13 cellular contexts compared by ENCODE assay signal in the genomic region with DNA sequence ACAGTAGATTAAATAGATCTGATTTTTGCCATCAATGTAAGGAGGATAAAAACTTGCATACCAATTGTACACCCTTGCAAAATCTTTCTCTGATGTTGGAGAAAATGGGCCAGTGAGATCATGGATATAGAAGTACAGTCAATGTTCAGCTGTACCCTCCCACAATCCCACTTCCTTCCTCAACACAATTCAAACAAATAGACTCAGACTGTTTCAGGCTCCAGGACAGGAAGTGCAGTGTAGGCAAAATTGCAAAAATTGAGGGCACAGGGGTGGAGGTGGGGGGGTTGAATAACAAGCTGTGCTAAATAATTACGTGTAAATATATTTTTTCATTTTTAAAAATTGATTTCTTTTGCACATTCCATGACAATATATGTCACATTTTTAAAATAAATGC. TPM values are rescaled to one million over a fixed set of nuclear protein-coding genes. Genes with fewer than 3 reads are reported as not detected.
A peak's percentile ranks its signal among the peaks of the same experiment; 100 is the strongest.
DNase-seq lines count a peak whose midpoint lies in the region; ATAC-seq and TF ChIP-seq lines count a peak whose summit lies in the region.
"Had no signal": no experiment of that assay in that cellular context is flagged by ENCODE, and none has a peak within 500 bp of the region (broad histone marks: within the 10 kb centered on the region; RNA-seq: fewer than 3 reads in every experiment).

No MANE protein-coding gene starts in this region.

- TF ChIP-seq CTCF in BE2C (IDR thresholded peaks at IDR 0.05; ENCODE audit: low read depth, low read length): no peak

- no peaks in the 10 kb centered on the region for H3K4me1 ChIP-seq in BE2C

- H3K36me3 ChIP-seq in BE2C: no peaks in the 10 kb centered on the region

- H3K9me3 ChIP-seq in BE2C: no peaks in the 10 kb centered on the region

- H3K27me3 ChIP-seq in BE2C: no peaks in the 10 kb centered on the region
- H3K27me3 ChIP-seq: dorsolateral prefrontal cortex had no signal

- intact Hi-C loops in Right ventricle myocardium inferior (cut with DNase I) (no loop called here), cardiac septum (cut with DNase I) (no loop called here)

- H3K9me3 Mint-ChIP-seq in effector memory CD8-positive, alpha-beta T cell: peaks cover 0 to 5% of the 10 kb centered on the region in 2 donors
- H3K9me3 Mint-ChIP-seq in stimulated activated effector memory CD8-positive, alpha-beta T cell treated with anti-CD3 and anti-CD28 coated beads, Interleukin-12 subunit alpha, Interleukin-12 subunit beta, amount 100 ng/mL, for 72 hours: peaks cover 19% of the 10 kb centered on the region

- H3K27me3 Mint-ChIP-seq in effector memory CD8-positive, alpha-beta T cell: no peaks in the 10 kb centered on the region
- H3K27me3 Mint-ChIP-seq: IgD-negative memory B cell had no signal

- H3K4me3 Mint-ChIP-seq in effector memory CD8-positive, alpha-beta T cell: peak overlapping the region; percentile 18 to 49
- no peak overlapping the region for H3K4me3 Mint-ChIP-seq in stimulated activated effector memory CD8-positive, alpha-beta T cell treated with anti-CD3 and anti-CD28 coated beads, Interleukin-12 subunit alpha, Interleukin-12 subunit beta, amount 100 ng/mL, for 72 hours

- H3K36me3 Mint-ChIP-seq in effector memory CD8-positive, alpha-beta T cell (ENCODE audit: insufficient read depth): no peaks in the 10 kb centered on the region
- H3K36me3 Mint-ChIP-seq in stimulated activated effector memory CD8-positive, alpha-beta T cell treated with anti-CD3 and anti-CD28 coated beads, Interleukin-12 subunit alpha, Interleukin-12 subunit beta, amount 100 ng/mL, for 72 hours: peaks cover 5% of the 10 kb centered on the region

- no peak overlapping the region for H3K4me3 ChIP-seq in BE2C (ENCODE audit: low read depth, low read length)
- H3K4me3 ChIP-seq: dorsolateral prefrontal cortex, GM12878 had no signal

- ATAC-seq in Right ventricle myocardium inferior (peak; percentile 54), GM19324 (IDR thresholded peaks at IDR 0.05; ENCODE audit: low FRiP score, unreplicated experiment) (no peak), GM21717 (IDR thresholded peaks at IDR 0.05; ENCODE audit: unreplicated experiment) (no peak)
- peak; percentile 77 for ATAC-seq in effector memory CD8-positive, alpha-beta T cell (replicated peaks)
- peak; percentile 55 for ATAC-seq in stimulated activated effector memory CD8-positive, alpha-beta T cell treated with anti-CD3 and anti-CD28 coated beads, Interleukin-12 subunit alpha, Interleukin-12 subunit beta, amount 100 ng/mL, for 72 hours
- ATAC-seq: GM12878 had no signal

- DNase-seq in Right ventricle myocardium inferior (ENCODE audit: missing footprints) (no peak), cardiac septum (ENCODE audit: low spot score) (no peak), SKM-1 treated with dmso at 0.1 percent for 144 hours (lab: John Stamatoyannopoulos, UW; ENCODE audit: unreplicated experiment) (peak; percentile 26), BE2C (no peak)
- DNase-seq in effector memory CD8-positive, alpha-beta T cell: peak in 1 of 3 experiments; percentile 13
- no peak for DNase-seq in stimulated activated effector memory CD8-positive, alpha-beta T cell treated with anti-CD3 and anti-CD28 coated beads, Interleukin-12 subunit alpha, Interleukin-12 subunit beta, amount 100 ng/mL, for 72 hours (ENCODE audit: low spot score in 2 of 2)
- DNase-seq: dorsolateral prefrontal cortex; NCI-H1436 treated with DMSO at 0.1 percent for 48 hours; stimulated activated CD4-positive, alpha-beta T cell treated with anti-CD3 and anti-CD28 coated beads, Interleukin-1b, Interleukin-23, amount 100 ng/mL, for 48 hours had no signal

- H3K27ac Mint-ChIP-seq in effector memory CD8-positive, alpha-beta T cell: peak overlapping the region; percentile 27 to 59
- no peak overlapping the region for H3K27ac Mint-ChIP-seq in stimulated activated effector memory CD8-positive, alpha-beta T cell treated with anti-CD3 and anti-CD28 coated beads, Interleukin-12 subunit alpha, Interleukin-12 subunit beta, amount 100 ng/mL, for 72 hours
- H3K27ac Mint-ChIP-seq: IgD-negative memory B cell had no signal

- H3K4me1 Mint-ChIP-seq in effector memory CD8-positive, alpha-beta T cell (ENCODE audit: low read depth in 2 of 2): peaks cover 33 to 41% of the 10 kb centered on the region in 2 donors
- H3K4me1 Mint-ChIP-seq in stimulated activated effector memory CD8-positive, alpha-beta T cell treated with anti-CD3 and anti-CD28 coated beads, Interleukin-12 subunit alpha, Interleukin-12 subunit beta, amount 100 ng/mL, for 72 hours: peaks cover 24% of the 10 kb centered on the region

RNA-seq across cellular contexts. Expression of a gene that starts 3.9 kb away (rescaled TPM):
- total RNA-seq in Right ventricle myocardium inferior (10.4 TPM), cardiac septum (8.2 TPM)
- not detected for polyA plus RNA-seq in BE2C (2012; ENCODE audit: insufficient read depth, insufficient read length, low read depth)

RNA-seq across cellular contexts. Expression of a gene that starts 25.5 kb away (rescaled TPM):
- 3.6 TPM for total RNA-seq in Right ventricle myocardium inferior
- total RNA-seq in cardiac septum: 8.5 TPM
- not detected for polyA plus RNA-seq in BE2C (2012; ENCODE audit: insufficient read depth, insufficient read length, low read depth)

Comparison
In these comparisons a context has a peak if more than half of its experiments do, and no peak if none do; other contexts are left out.
1. ATAC-seq: peak in Right ventricle myocardium inferior (single experiment), effector memory CD8-positive, alpha-beta T cell (single experiment) and stimulated activated effector memory CD8-positive, alpha-beta T cell treated with anti-CD3 and anti-CD28 coated beads, Interleukin-12 subunit alpha, Interleukin-12 subunit beta, amount 100 ng/mL, for 72 hours (single experiment); none in GM19324 (single experiment) and GM21717 (single experiment).